ENCODE assay signal across 8 cellular contexts in the genomic region with DNA sequence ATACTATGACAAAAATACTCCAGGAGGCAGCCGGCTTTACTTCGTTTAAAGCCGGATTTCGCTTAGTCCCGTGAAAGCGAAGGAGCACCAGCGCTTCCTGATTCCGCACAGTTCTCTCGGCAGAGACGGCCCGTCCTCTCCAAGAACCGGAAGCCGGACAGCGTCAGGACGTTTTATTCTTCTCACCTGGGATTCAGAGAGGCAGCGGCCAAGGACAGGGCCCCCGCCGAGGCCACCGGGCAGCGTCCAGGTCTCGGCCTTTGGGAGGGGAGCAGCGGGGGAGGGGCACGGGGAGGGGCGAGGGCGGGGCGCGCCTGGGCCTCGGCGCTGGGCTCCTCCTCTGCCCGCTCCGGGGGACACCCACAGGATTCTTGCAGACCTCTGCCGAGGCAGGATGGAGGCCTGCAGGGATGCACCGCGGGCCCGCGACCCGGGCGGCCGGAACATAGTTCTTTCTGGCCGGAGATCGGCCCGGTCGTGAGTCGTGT. TPM values are rescaled to one million over a fixed set of nuclear protein-coding genes. Genes with fewer than 3 reads are reported as not detected.
DNase-seq lines count a peak whose midpoint lies in the region; ATAC-seq and TF ChIP-seq lines count a peak whose summit lies in the region.

No MANE protein-coding gene starts in this region.

- POLR2A ChIA-PET in PC-3 (lab: Charles Lee; ENCODE audit: unreplicated experiment): no interaction called here

- peak overlapping the region; percentile 76 for H3K4me2 ChIP-seq in PC-3 (ENCODE audit: low read length)
- no peak overlapping the region for H3K4me2 ChIP-seq in neuronal stem cell (ENCODE audit: insufficient read depth, low read length, poor library complexity, severe bottlenecking)

- H3K18ac ChIP-seq in neuronal stem cell (ENCODE audit: low read length): no peak overlapping the region

- H3K4ac ChIP-seq in neuronal stem cell (ENCODE audit: low read length): no peak overlapping the region

- H3K9me3 Mint-ChIP-seq in activated naive CD4-positive, alpha-beta T cell treated with anti-CD3 and anti-CD28 coated beads, Interleukin-2, amount 10 ng/mL, durations not matched to agents 7 days and 5 days: no peaks in the 10 kb centered on the region

- H3K9me3 ChIP-seq in PC-3 (ENCODE audit: low read length) (no peaks in the 10 kb centered on the region), neuronal stem cell (replicated peaks in 1 of 2; ENCODE audit: control insufficient read depth in 2 of 2, insufficient read depth in 1 of 2, low read depth in 1 of 2, low read length in 2 of 2) (no peaks in the 10 kb centered on the region)

- H3K79me2 ChIP-seq in PC-3 (ENCODE audit: low read length): peaks cover 98% of the 10 kb centered on the region

- H3K79me1 ChIP-seq in neuronal stem cell (ENCODE audit: low read depth, low read length): peaks cover 4% of the 10 kb centered on the region

- H2AK5ac ChIP-seq in neuronal stem cell (ENCODE audit: low read depth, low read length): no peak overlapping the region

- H3K14ac ChIP-seq in neuronal stem cell (ENCODE audit: low read length): no peak overlapping the region

- H3K27ac ChIP-seq in PC-3 (ENCODE audit: low read length) (no peak overlapping the region), neuronal stem cell (replicated peaks; ENCODE audit: low read length) (no peak overlapping the region)

- H4K91ac ChIP-seq in neuronal stem cell (ENCODE audit: low read depth, low read length, poor library complexity): no peak overlapping the region

- no CpG with 5 or more reads among the region's 44 CpGs for WGBS in neuronal stem cell (ENCODE audit: extremely low coverage in 2 of 2, insufficient read length in 2 of 2, insufficient replicate concordance in 1 of 2), 2 donors

- H3K4me3 Mint-ChIP-seq in activated naive CD4-positive, alpha-beta T cell treated with anti-CD3 and anti-CD28 coated beads, Interleukin-2, amount 10 ng/mL, durations not matched to agents 7 days and 5 days: peak overlapping the region; percentile 95

- H3K23ac ChIP-seq in neuronal stem cell (ENCODE audit: low read depth, low read length, poor library complexity): peak overlapping the region; percentile 20

- H3K4me1 ChIP-seq in PC-3 (ENCODE audit: insufficient read depth, low read length): peaks cover 18% of the 10 kb centered on the region
- H3K4me1 ChIP-seq in neuronal stem cell (ENCODE audit: control insufficient read depth in 2 of 2, insufficient read depth in 1 of 2, low read depth in 1 of 2, low read length in 2 of 2): peaks cover 13 to 20% of the 10 kb centered on the region in 2 donors

- H2BK120ac ChIP-seq in neuronal stem cell (ENCODE audit: low read depth, low read length): no peak overlapping the region

- H3K36me3 ChIP-seq in PC-3 (ENCODE audit: low read depth, low read length) (peaks cover 15% of the 10 kb centered on the region; the same call in 1 of the 2 replicates), neuronal stem cell (replicated peaks in 1 of 2; ENCODE audit: control insufficient read depth in 2 of 2, insufficient read depth in 2 of 2, low read length in 2 of 2) (peaks cover 6 to 41% of the 10 kb centered on the region in 2 donors)

- TF ChIP-seq CTCF in PC-3 (conservative IDR thresholded peaks at IDR 0.05; ENCODE audit: low read depth, low read length): no peak

- no peaks in the 10 kb centered on the region for H3K9me2 ChIP-seq in PC-3 (replicated peaks; ENCODE audit: low read length)

- ATAC-seq in PC-3: peak; percentile 34

- no TSS peak for BruUV-seq in PC-3 (replicated peaks; lab: Mats Ljungman, UMichigan)

- H4K20me1 ChIP-seq in PC-3 (ENCODE audit: low read length): peaks cover 56% of the 10 kb centered on the region

- peak overlapping the region; percentile 94 for H3K27ac Mint-ChIP-seq in activated naive CD4-positive, alpha-beta T cell treated with anti-CD3 and anti-CD28 coated beads, Interleukin-2, amount 10 ng/mL, durations not matched to agents 7 days and 5 days

- DNase-seq in Daoy (ENCODE audit: low read depth) (peak; percentile 24), PC-3 (peak; percentile 34), globus pallidus (ENCODE audit: low spot score) (peak; percentile 25), neuronal stem cell (ENCODE audit: low spot score) (no peak), NK-92 (lab: John Stamatoyannopoulos, UW; ENCODE audit: unreplicated experiment) (no peak), HuH-7 (ENCODE audit: low spot score) (no peak), amniotic stem cell (lab: John Stamatoyannopoulos, UW) (no peak)
- DNase-seq in activated naive CD4-positive, alpha-beta T cell treated with anti-CD3 and anti-CD28 coated beads, Interleukin-2, amount 10 ng/mL, durations not matched to agents 7 days and 5 days: peak; percentile 73

- no peak overlapping the region for H4K8ac ChIP-seq in neuronal stem cell (ENCODE audit: low read depth, low read length)

- H3K27me3 ChIP-seq in PC-3 (ENCODE audit: low read length) (no peaks in the 10 kb centered on the region), neuronal stem cell (ENCODE audit: control insufficient read depth in 3 of 3, insufficient read depth in 3 of 3, low read depth in 1 of 3, low read length in 3 of 3) (no peaks in the 10 kb centered on the region)

- H3K36me3 Mint-ChIP-seq in activated naive CD4-positive, alpha-beta T cell treated with anti-CD3 and anti-CD28 coated beads, Interleukin-2, amount 10 ng/mL, durations not matched to agents 7 days and 5 days: peaks cover 24% of the 10 kb centered on the region

- CTCF ChIA-PET in PC-3 (lab: Charles Lee): no interaction called here
- CTCF ChIA-PET in activated naive CD4-positive, alpha-beta T cell treated with anti-CD3 and anti-CD28 coated beads, Interleukin-2, amount 10 ng/mL, durations not matched to agents 7 days and 5 days (lab: Charles Lee): interaction anchor here (0.6 to 2.5 kb wide), 3 partner anchors 11 to 80 kb away, joined by 4 to 14 read pairs (median 5); no protein-coding TSS in a partner anchor

- H3F3A ChIP-seq in PC-3 (ENCODE audit: low read length, unreplicated experiment): no peaks in the 10 kb centered on the region

- H3K4me1 Mint-ChIP-seq in activated naive CD4-positive, alpha-beta T cell treated with anti-CD3 and anti-CD28 coated beads, Interleukin-2, amount 10 ng/mL, durations not matched to agents 7 days and 5 days: peaks cover 68% of the 10 kb centered on the region

- no peak overlapping the region; the same call in 1 of the 2 replicates for H3K9ac ChIP-seq in PC-3 (ENCODE audit: low read length)
- H3K9ac ChIP-seq in neuronal stem cell (ENCODE audit: low read depth, low read length, poor library complexity): peak overlapping the region; percentile 40

- no peak overlapping the region for H2BK12ac ChIP-seq in neuronal stem cell (ENCODE audit: low read length)

- no peak overlapping the region for H2BK5ac ChIP-seq in neuronal stem cell (ENCODE audit: low read length)

- H3K4me3 ChIP-seq in PC-3 (ENCODE audit: low read length) (peak overlapping the region; percentile 46; the same call in 1 of the 2 replicates), neuronal stem cell (ENCODE audit: low read length in 2 of 2) (peak overlapping the region in 1 of 2 donors; percentile 63)

- no peak overlapping the region for H2BK15ac ChIP-seq in neuronal stem cell (ENCODE audit: low read length)

- intact Hi-C loops in PC-3 (cut with micrococcal nuclease): loop anchor here (1.0 to 10.0 kb wide), 3 partner anchors 8 to 603 kb away; no protein-coding TSS in a partner anchor

- H3K27me3 Mint-ChIP-seq in activated naive CD4-positive, alpha-beta T cell treated with anti-CD3 and anti-CD28 coated beads, Interleukin-2, amount 10 ng/mL, durations not matched to agents 7 days and 5 days: no peaks in the 10 kb centered on the region

- no peak overlapping the region for H2AFZ ChIP-seq in PC-3 (ENCODE audit: low read length)
- H2AFZ ChIP-seq in neuronal stem cell (ENCODE audit: low read length): no peak overlapping the region

RNA-seq across cellular contexts. Expression of a gene that starts 2.8 kb away (rescaled TPM):
- 20.6 and 21.4 TPM in 2 replicates for total RNA-seq in Daoy (2014; rRNA removed; shearing (Covaris generic))
- total RNA-seq in PC-3 (2014; rRNA removed): 33.2 and 40.4 TPM in 2 replicates
- polyA plus RNA-seq in neuronal stem cell (2013, experiment 1 of 2): 50.1 TPM
- polyA plus RNA-seq in neuronal stem cell (2013, experiment 2 of 2): 49.8 TPM

RNA-seq across cellular contexts. Expression of a gene that starts 8.9 kb away (rescaled TPM):
- 23.1 and 25.3 TPM in 2 replicates for total RNA-seq in Daoy (2014; rRNA removed; shearing (Covaris generic))
- 37.2 and 47.5 TPM in 2 replicates for total RNA-seq in PC-3 (2014; rRNA removed)
- polyA plus RNA-seq in neuronal stem cell (2013, experiment 1 of 2): 34.3 TPM
- 35.7 TPM for polyA plus RNA-seq in neuronal stem cell (2013, experiment 2 of 2)

RNA-seq across cellular contexts. Expression of a gene that starts 23.4 kb away (rescaled TPM):
- total RNA-seq in Daoy (2014; rRNA removed; shearing (Covaris generic)): 0.33 and 0.91 TPM in 2 replicates
- total RNA-seq in PC-3 (2014; rRNA removed): not detected in 2 replicates
- 1.6 TPM for polyA plus RNA-seq in neuronal stem cell (2013, experiment 1 of 2)
- 1.9 TPM for polyA plus RNA-seq in neuronal stem cell (2013, experiment 2 of 2)

Comparison
In these comparisons a context has a peak if more than half of its experiments do, and no peak if none do; other contexts are left out.
1. DNase-seq: peak in Daoy (single experiment), PC-3 (single experiment), activated naive CD4-positive, alpha-beta T cell treated with anti-CD3 and anti-CD28 coated beads, Interleukin-2, amount 10 ng/mL, durations not matched to agents 7 days and 5 days (single experiment) and globus pallidus (single experiment); none in neuronal stem cell (single experiment), NK-92 (single experiment), HuH-7 (single experiment) and amniotic stem cell (single experiment).